ENCODE assay signal across 17 cellular contexts in the genomic region with DNA sequence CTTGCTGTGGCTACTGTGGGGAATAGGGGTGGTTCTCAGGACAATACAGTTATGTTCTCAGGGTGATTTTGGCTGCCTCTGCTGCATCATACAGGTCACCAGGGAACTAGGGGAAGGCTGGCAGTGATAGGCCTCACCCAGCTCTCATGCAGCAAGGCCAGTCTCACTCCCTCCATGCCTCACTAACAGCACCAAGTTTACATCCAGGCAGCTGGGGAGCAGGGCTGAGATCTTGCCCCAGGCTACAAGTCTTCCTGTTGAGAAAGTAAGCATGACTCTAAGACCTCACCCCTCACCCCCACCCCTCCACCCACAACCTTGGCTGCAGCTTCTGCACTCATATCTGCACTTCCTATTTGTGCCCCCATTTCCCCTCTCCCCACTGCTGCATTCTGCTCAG.
"Had no signal": no experiment of that assay in that cellular context is flagged by ENCODE, and none has a peak within 500 bp of the region (broad histone marks: within the 10 kb centered on the region; RNA-seq: fewer than 3 reads in every experiment).

No MANE protein-coding gene starts in this region.

- H3K9ac ChIP-seq: parathyroid adenoma had no signal

- H2AFZ ChIP-seq: parathyroid adenoma had no signal

- DNase-seq: activated CD4-positive, alpha-beta memory T cell treated with anti-CD3 and anti-CD28 coated beads for 36 hours; activated CD4-positive, alpha-beta T cell treated with anti-CD3 and anti-CD28 coated beads for 36 hours; activated CD8-positive, alpha-beta memory T cell treated with anti-CD3 and anti-CD28 coated beads, Interleukin-2, amount 10 ng/mL, durations not matched to agents 7 days and 5 days; activated effector memory CD4-positive, alpha-beta T cell treated with Interleukin-2 at 50 U/mL for 16 hours; activated T-cell treated with anti-CD3 and anti-CD28 coated beads, Interleukin-2, amount 50 U/mL, for 1 hour; caudate nucleus; gastrocnemius medialis; heart left ventricle; mucosa of descending colon; naive thymus-derived CD4-positive, alpha-beta T cell; stimulated activated CD4-positive, alpha-beta T cell treated with anti-CD3 and anti-CD28 coated beads, Interleukin-12 subunit alpha, Interleukin-12 subunit beta, amount 100 ng/mL, for 4 hours; stimulated activated CD4-positive, alpha-beta T cell treated with anti-CD3 and anti-CD28 coated beads, Interleukin-2, amount 100 ng/mL, for 24 hours; stomach; testis had no signal

- H3K79me2 ChIP-seq: parathyroid adenoma had no signal

- H3K9me3 ChIP-seq: gastrocnemius medialis, mucosa of descending colon, testis had no signal

- H3K27me3 ChIP-seq: gastrocnemius medialis, heart left ventricle, stomach, testis had no signal

- H3K36me3 ChIP-seq: gastrocnemius medialis, heart left ventricle, stomach had no signal

- ATAC-seq: activated CD4-positive, alpha-beta T cell treated with anti-CD3 and anti-CD28 coated beads for 36 hours; activated CD8-positive, alpha-beta memory T cell treated with anti-CD3 and anti-CD28 coated beads, Interleukin-2, amount 10 ng/mL, durations not matched to agents 7 days and 5 days; gastrocnemius medialis; heart left ventricle; left lobe of liver; mucosa of descending colon; naive thymus-derived CD4-positive, alpha-beta T cell had no signal

- H3K27ac ChIP-seq: coronary artery, gastrocnemius medialis, heart left ventricle, parathyroid adenoma, stomach, testis had no signal

- H3K4me1 ChIP-seq: gastrocnemius medialis, heart left ventricle, parathyroid adenoma, stomach, testis had no signal

- H3K4me3 ChIP-seq: coronary artery, gastrocnemius medialis, heart left ventricle, mucosa of descending colon, stomach, testis had no signal
